15 cellular contexts compared by ENCODE assay signal in the genomic region with DNA sequence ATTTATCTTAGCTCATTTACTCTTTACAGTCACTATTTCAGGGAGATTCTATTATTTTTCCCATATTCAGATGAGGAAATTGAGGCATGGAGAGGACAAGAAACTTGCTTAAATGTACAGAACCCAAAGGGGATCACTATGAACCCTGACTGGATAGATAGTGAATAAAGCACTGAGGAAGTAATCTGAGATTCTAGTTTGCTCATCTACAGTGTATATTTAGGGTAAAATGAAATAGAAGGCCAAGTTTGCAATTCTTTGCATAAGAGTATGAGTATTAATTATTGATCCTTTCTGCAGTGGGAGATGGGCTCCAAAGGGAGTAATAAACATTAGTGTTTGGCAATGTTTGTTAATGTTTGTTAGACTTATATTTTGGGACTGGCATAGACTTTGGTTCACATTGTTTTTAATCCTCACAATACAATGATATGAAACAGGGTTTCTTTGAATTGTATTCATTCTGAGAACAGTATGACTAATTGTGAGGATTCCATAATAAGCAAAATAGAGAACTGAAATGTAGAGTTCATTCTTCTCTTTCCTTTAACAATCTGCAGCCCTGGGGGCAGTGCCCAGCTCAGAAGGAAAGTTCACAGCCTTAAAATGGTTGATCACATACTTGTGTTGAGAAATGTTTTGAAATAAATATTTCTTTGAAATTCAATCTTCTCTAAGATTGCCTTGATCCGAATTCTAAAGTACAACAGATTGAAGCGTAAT.
DNase-seq lines count a peak whose midpoint lies in the region; ATAC-seq, FAIRE-seq and TF ChIP-seq lines count a peak whose summit lies in the region.
"Had no signal": no experiment of that assay in that cellular context is flagged by ENCODE, and none has a peak within 500 bp of the region (broad histone marks: within the 10 kb centered on the region; RNA-seq: fewer than 3 reads in every experiment).

No MANE protein-coding gene starts in this region.

- TF ChIP-seq CTCF in GM10266 (IDR thresholded peaks at IDR 0.05; ENCODE audit: control insufficient read depth, insufficient read depth, low read depth, missing control alignments) (no peak), upper lobe of left lung (IDR thresholded peaks at IDR 0.05) (no peak), D721Med (IDR thresholded peaks at IDR 0.05; ENCODE audit: insufficient read depth, missing control alignments) (no peak)

- no peaks in the 10 kb centered on the region for H3K27me3 ChIP-seq in upper lobe of left lung

- no peak for FAIRE-seq in D721Med (lab: Jason Lieb, UNC)
- FAIRE-seq: A549 had no signal

- peak; percentile 32 for DNase-seq in GM10266 (ENCODE audit: extremely low spot score)
- no peak for DNase-seq in upper lobe of left lung
- no peak for DNase-seq in RPMI8226
- no peak for DNase-seq in LoVo (ENCODE audit: low spot score)
- DNase-seq in D721Med (ENCODE audit: insufficient read length, low spot score), result no peak
- DNase-seq: dorsolateral prefrontal cortex; NCI-H2081; PC-9; stimulated activated CD4-positive, alpha-beta T cell treated with anti-CD3 and anti-CD28 coated beads, Interleukin-1b, Interleukin-23, amount 100 ng/mL, for 48 hours; stimulated activated naive CD8-positive, alpha-beta T cell treated with anti-CD3 and anti-CD28 coated beads, Interleukin-15, amount 100 ng/mL, for 72 hours had no signal

- no peak for TF ChIP-seq EP300 in upper lobe of left lung (IDR thresholded peaks at IDR 0.05)

- no peak overlapping the region for H3K27ac ChIP-seq in upper lobe of left lung
- H3K27ac ChIP-seq: A549, dorsolateral prefrontal cortex, PC-9 had no signal

- 90 to 96% methylated on average over 2 of the region's 2 CpGs for WGBS in upper lobe of left lung, 2 donors

- no peak for TF ChIP-seq POLR2A in upper lobe of left lung (IDR thresholded peaks at IDR 0.05)

- H3K36me3 ChIP-seq in upper lobe of left lung, result no peaks in the 10 kb centered on the region

- peak; percentile 96 for ATAC-seq in GM19324 (IDR thresholded peaks at IDR 0.05; ENCODE audit: low FRiP score, unreplicated experiment)
- peak; percentile 99 for ATAC-seq in HG02588 (IDR thresholded peaks at IDR 0.05; ENCODE audit: unreplicated experiment)
- ATAC-seq in HG03175 (IDR thresholded peaks at IDR 0.05; ENCODE audit: unreplicated experiment), result peak; percentile 99
- no peak for ATAC-seq in upper lobe of left lung (ENCODE audit: low FRiP score in 2 of 2)
- ATAC-seq: A549; stimulated activated naive CD8-positive, alpha-beta T cell treated with anti-CD3 and anti-CD28 coated beads, Interleukin-15, amount 100 ng/mL, for 72 hours had no signal

- H3K9me3 ChIP-seq in upper lobe of left lung, result no peaks in the 10 kb centered on the region
- H3K9me3 ChIP-seq: A549 had no signal

- no peaks in the 10 kb centered on the region for H3K4me1 ChIP-seq in upper lobe of left lung
- H3K4me1 ChIP-seq: A549 had no signal

- no peak overlapping the region for H3K4me3 ChIP-seq in upper lobe of left lung
- H3K4me3 ChIP-seq: A549, dorsolateral prefrontal cortex, lung, PC-9 had no signal

Comparison
In these comparisons a context has a peak if more than half of its experiments do, and no peak if none do; other contexts are left out.
1. ATAC-seq: peak in GM19324 (single experiment), HG02588 (single experiment) and HG03175 (single experiment); none in upper lobe of left lung (0 of 2).